ENCODE assay signal across 14 cellular contexts in the genomic region with DNA sequence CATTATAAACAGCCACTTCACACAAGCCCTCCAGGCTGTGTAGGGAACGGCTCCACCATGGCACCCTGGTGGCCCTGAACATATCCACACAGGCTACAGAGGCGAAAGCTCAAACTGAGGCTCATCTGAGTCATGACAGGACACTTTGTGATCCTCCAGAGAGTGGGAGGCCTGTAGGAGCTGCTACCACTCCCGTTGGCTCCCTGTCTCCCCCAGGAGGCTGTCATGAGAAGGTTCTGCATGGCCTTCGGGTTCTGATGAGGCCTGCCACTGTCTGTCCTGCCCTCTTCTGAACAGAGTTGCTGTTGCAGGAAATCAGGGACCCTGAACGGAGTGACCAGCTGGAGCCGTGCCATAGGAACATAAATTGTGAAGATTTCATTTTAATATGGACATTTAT. TPM values are rescaled to one million over a fixed set of nuclear protein-coding genes. Genes with fewer than 3 reads are reported as not detected.
A peak's percentile ranks its signal among the peaks of the same experiment; 100 is the strongest.
DNase-seq lines count a peak whose midpoint lies in the region; ATAC-seq, FAIRE-seq and TF ChIP-seq lines count a peak whose summit lies in the region.
"Had no signal": no experiment of that assay in that cellular context is flagged by ENCODE, and none has a peak within 500 bp of the region (broad histone marks: within the 10 kb centered on the region; RNA-seq: fewer than 3 reads in every experiment).

No MANE protein-coding gene starts in this region.

- no peak for TF ChIP-seq POLR2A in Peyer's patch (IDR thresholded peaks at IDR 0.05)

- peaks cover 5% of the 10 kb centered on the region for H3K27me3 Mint-ChIP-seq in activated naive CD8-positive, alpha-beta T cell treated with anti-CD3 and anti-CD28 coated beads, Interleukin-2, amount 50 U/mL, for 24 hours
- H3K27me3 Mint-ChIP-seq in effector memory CD8-positive, alpha-beta T cell, result peaks cover 32 to 54% of the 10 kb centered on the region in 2 donors

- FAIRE-seq in urothelium cell line (lab: Jason Lieb, UNC), result no peak
- FAIRE-seq: islet of Langerhans had no signal

- no peaks in the 10 kb centered on the region for H3K9me3 Mint-ChIP-seq in activated naive CD8-positive, alpha-beta T cell treated with anti-CD3 and anti-CD28 coated beads, Interleukin-2, amount 50 U/mL, for 24 hours
- no peaks in the 10 kb centered on the region for H3K9me3 Mint-ChIP-seq in effector memory CD8-positive, alpha-beta T cell

- H3K36me3 Mint-ChIP-seq in activated naive CD8-positive, alpha-beta T cell treated with anti-CD3 and anti-CD28 coated beads, Interleukin-2, amount 50 U/mL, for 24 hours (ENCODE audit: low read depth), result no peaks in the 10 kb centered on the region
- no peaks in the 10 kb centered on the region for H3K36me3 Mint-ChIP-seq in effector memory CD8-positive, alpha-beta T cell (ENCODE audit: insufficient read depth)

- H3K36me3 ChIP-seq in Peyer's patch, result no peaks in the 10 kb centered on the region

- ATAC-seq in activated naive CD8-positive, alpha-beta T cell treated with anti-CD3 and anti-CD28 coated beads, Interleukin-2, amount 50 U/mL, for 24 hours, result peak; percentile 68
- no peak for ATAC-seq in effector memory CD8-positive, alpha-beta T cell (replicated peaks)

- H3K4me1 Mint-ChIP-seq in activated naive CD8-positive, alpha-beta T cell treated with anti-CD3 and anti-CD28 coated beads, Interleukin-2, amount 50 U/mL, for 24 hours, result no peaks in the 10 kb centered on the region
- H3K4me1 Mint-ChIP-seq in effector memory CD8-positive, alpha-beta T cell (ENCODE audit: low read depth in 2 of 2), result no peaks in the 10 kb centered on the region

- H3K4me3 Mint-ChIP-seq in activated naive CD8-positive, alpha-beta T cell treated with anti-CD3 and anti-CD28 coated beads, Interleukin-2, amount 50 U/mL, for 24 hours, result no peak overlapping the region
- no peak overlapping the region for H3K4me3 Mint-ChIP-seq in effector memory CD8-positive, alpha-beta T cell

- TF ChIP-seq CTCF in LNCaP clone FGC (IDR thresholded peaks at IDR 0.05; ENCODE audit: control insufficient read depth, extremely low read depth, insufficient read depth), result peak; percentile 23; the same call in 1 of the 2 replicates
- TF ChIP-seq CTCF in Peyer's patch (IDR thresholded peaks at IDR 0.05), result no peak

- H3K27ac Mint-ChIP-seq in activated naive CD8-positive, alpha-beta T cell treated with anti-CD3 and anti-CD28 coated beads, Interleukin-2, amount 50 U/mL, for 24 hours, result no peak overlapping the region
- H3K27ac Mint-ChIP-seq in effector memory CD8-positive, alpha-beta T cell, result no peak overlapping the region

- peaks cover 0 to 4% (median 0%) of the 10 kb centered on the region in 4 donors for H3K9me3 ChIP-seq in Peyer's patch

- DNase-seq in stimulated activated CD4-positive, alpha-beta T cell treated with anti-CD3 and anti-CD28 coated beads, Interleukin-12 subunit alpha, Interleukin-12 subunit beta, amount 100 ng/mL, for 48 hours (ENCODE audit: low read depth in 2 of 3, low spot score in 1 of 3), result peak in 2 of 3 donors; percentile 1 to 22
- no peak for DNase-seq in stimulated activated CD4-positive, alpha-beta T cell treated with anti-CD3 and anti-CD28 coated beads, Interleukin-2, amount 100 ng/mL, for 48 hours
- DNase-seq in LNCaP clone FGC (ENCODE audit: low read depth) (no peak), urothelium cell line (ENCODE audit: low spot score) (peak; percentile 45), COLO829 (ENCODE audit: low spot score) (no peak), Peyer's patch (no peak)
- DNase-seq in activated naive CD8-positive, alpha-beta T cell treated with anti-CD3 and anti-CD28 coated beads, Interleukin-2, amount 50 U/mL, for 24 hours, result peak; percentile 22
- DNase-seq in effector memory CD8-positive, alpha-beta T cell, result no peak
- DNase-seq: effector CD8-positive, alpha-beta T cell; stimulated activated naive CD4-positive, alpha-beta T cell treated with Interleukin-2 at 50 U/mL for 16 hours had no signal

- no peaks in the 10 kb centered on the region for H3K4me1 ChIP-seq in Peyer's patch
- H3K4me1 ChIP-seq: Caco-2 had no signal

- no peaks in the 10 kb centered on the region for H3K27me3 ChIP-seq in Peyer's patch

- H3K4me3 ChIP-seq in LNCaP clone FGC (ENCODE audit: low read depth, low read length) (no peak overlapping the region), Peyer's patch (no peak overlapping the region)

- H3K27ac ChIP-seq in Peyer's patch, result no peak overlapping the region

RNA-seq across cellular contexts. Expression of a gene that starts 23.8 kb away (rescaled TPM):
- not detected for total RNA-seq in Peyer's patch
- total RNA-seq: activated CD8-positive, alpha-beta memory T cell treated with anti-CD3 and anti-CD28 coated beads for 36 hours; NCI-H460 had no signal

RNA-seq across cellular contexts. Expression of a gene that starts 47.7 kb away (rescaled TPM):
- 100 to 1,000 TPM in 2 of 4 donors, 10 to 100 TPM in 2; 12.4 to 176 (median 105) TPM for total RNA-seq in Peyer's patch
- total RNA-seq: NCI-H460 had no signal

RNA-seq across cellular contexts. Expression of a gene that starts 58.7 kb away (rescaled TPM):
- 10 to 100 TPM in 3 of 4 donors, not detected in 1; 16.9 to 82.5 (median 64.1) TPM for total RNA-seq in Peyer's patch
- total RNA-seq: activated CD8-positive, alpha-beta memory T cell treated with anti-CD3 and anti-CD28 coated beads for 36 hours; Caco-2; NCI-H460 had no signal

Comparison
In these comparisons a context has a peak if more than half of its experiments do, and no peak if none do; other contexts are left out.
1. DNase-seq: peak in stimulated activated CD4-positive, alpha-beta T cell treated with anti-CD3 and anti-CD28 coated beads, Interleukin-12 subunit alpha, Interleukin-12 subunit beta, amount 100 ng/mL, for 48 hours (2 of 3), activated naive CD8-positive, alpha-beta T cell treated with anti-CD3 and anti-CD28 coated beads, Interleukin-2, amount 50 U/mL, for 24 hours (single experiment) and urothelium cell line (single experiment); none in stimulated activated CD4-positive, alpha-beta T cell treated with anti-CD3 and anti-CD28 coated beads, Interleukin-2, amount 100 ng/mL, for 48 hours (0 of 2), LNCaP clone FGC (single experiment), COLO829 (single experiment), effector memory CD8-positive, alpha-beta T cell (0 of 3) and Peyer's patch (0 of 3).